Comparison of ENCODE assay signal across 2 cellular contexts in genomic region chr10:117341061-117341460, GRCh38.
A peak's percentile ranks its signal among the peaks of the same experiment; 100 is the strongest.
TF ChIP-seq lines count a peak whose summit lies in the region.

No MANE protein-coding gene starts in this region.

TF ChIP-seq in GM23338, 12 proteins besides CTCF, POLR2A, EP300 and RAD21 (continued from another document):
- TF ChIP-seq ZNF331 (CRISPR knock-in tag; IDR thresholded peaks at IDR 0.05; ENCODE audit: low read depth), result no peak
- TF ChIP-seq CREB1 (CRISPR knock-in tag; IDR thresholded peaks at IDR 0.05; ENCODE audit: low read depth), result no peak
- TF ChIP-seq ZNF114 (CRISPR knock-in tag; IDR thresholded peaks at IDR 0.05), result no peak

TF ChIP-seq in K562, 482 proteins besides CTCF, POLR2A, EP300 and RAD21 (continued from another document):
- TF ChIP-seq PRDM10 (IDR thresholded peaks at IDR 0.05; ENCODE audit: partially characterized antibody), result peak; percentile 75
TF ChIP-seq in K562: peak in this region for 1.
